Comparison of ENCODE assay signal across 8 cellular contexts in genomic region chr5:173328896-173329369, GRCh38. TPM values are rescaled to one million over a fixed set of nuclear protein-coding genes. Genes with fewer than 3 reads are reported as not detected.
DNase-seq lines count a peak whose midpoint lies in the region; ATAC-seq and TF ChIP-seq lines count a peak whose summit lies in the region.

No MANE protein-coding gene starts in this region.

- ATAC-seq in GM18868 (IDR thresholded peaks at IDR 0.05; ENCODE audit: unreplicated experiment): no peak

- H3K4me3 Mint-ChIP-seq in mesothelial cell of epicardium: peak overlapping the region; percentile 93

- TF ChIP-seq CTCF in cardiac fibroblast (IDR thresholded peaks at IDR 0.05; ENCODE audit: low read depth, low read length): no peak
- no peak for TF ChIP-seq CTCF in mesothelial cell of epicardium (IDR thresholded peaks at IDR 0.05; ENCODE audit: unreplicated experiment)

- peak overlapping the region; percentile 76 to 85 for H3K4me3 ChIP-seq in cardiac fibroblast (replicated peaks in 1 of 2; ENCODE audit: low read depth in 2 of 2, low read length in 2 of 2)

- H3K9me3 Mint-ChIP-seq in mesothelial cell of epicardium: no peaks in the 10 kb centered on the region

- DNase-seq in activated CD4-positive, alpha-beta T cell treated with anti-CD3 and anti-CD28 coated beads for 48 hours: peak; percentile 71
- no peak for DNase-seq in activated CD4-positive, alpha-beta T cell treated with anti-CD3 and anti-CD28 coated beads, Interleukin-2, amount 50 U/mL, for 1 hour
- peak; percentile 75 for DNase-seq in NCI-H748 (lab: John Stamatoyannopoulos, UW; ENCODE audit: unreplicated experiment)
- DNase-seq in cardiac fibroblast (ENCODE audit: low read depth in 2 of 2): peak; percentile 64 to 86
- peak in 1 of 2 experiments; percentile 67 for DNase-seq in mesothelial cell of epicardium (ENCODE audit: low spot score in 2 of 2, unreplicated experiment in 2 of 2)
- DNase-seq in NCI-H2081 (lab: John Stamatoyannopoulos, UW): no peak
- no peak for DNase-seq in activated effector memory CD4-positive, alpha-beta T cell treated with anti-CD3 and anti-CD28 coated beads, Interleukin-2, amount 50 U/mL, for 16 hours

- peak overlapping the region; percentile 98 for H3K27ac Mint-ChIP-seq in mesothelial cell of epicardium

- H3K4me1 Mint-ChIP-seq in mesothelial cell of epicardium: peaks cover 49% of the 10 kb centered on the region

- H3K27me3 Mint-ChIP-seq in mesothelial cell of epicardium (ENCODE audit: low read depth): peaks cover 9% of the 10 kb centered on the region

- peaks cover 5% of the 10 kb centered on the region for H3K36me3 Mint-ChIP-seq in mesothelial cell of epicardium

RNA-seq across cellular contexts. Expression of gene STC2, which starts 0.7 kb away (rescaled TPM):
- 24.8 to 26.9 TPM (median 26.0 TPM) in 3 replicates for total RNA-seq in mesothelial cell of epicardium

Comparison
In these comparisons a context has a peak if more than half of its experiments do, and no peak if none do; other contexts are left out.
1. DNase-seq: peak in activated CD4-positive, alpha-beta T cell treated with anti-CD3 and anti-CD28 coated beads for 48 hours (single experiment), NCI-H748 (single experiment) and cardiac fibroblast (2 of 2); none in activated CD4-positive, alpha-beta T cell treated with anti-CD3 and anti-CD28 coated beads, Interleukin-2, amount 50 U/mL, for 1 hour (single experiment), NCI-H2081 (0 of 2) and activated effector memory CD4-positive, alpha-beta T cell treated with anti-CD3 and anti-CD28 coated beads, Interleukin-2, amount 50 U/mL, for 16 hours (single experiment).